1 cellular context compared by ENCODE assay signal in the genomic region with DNA sequence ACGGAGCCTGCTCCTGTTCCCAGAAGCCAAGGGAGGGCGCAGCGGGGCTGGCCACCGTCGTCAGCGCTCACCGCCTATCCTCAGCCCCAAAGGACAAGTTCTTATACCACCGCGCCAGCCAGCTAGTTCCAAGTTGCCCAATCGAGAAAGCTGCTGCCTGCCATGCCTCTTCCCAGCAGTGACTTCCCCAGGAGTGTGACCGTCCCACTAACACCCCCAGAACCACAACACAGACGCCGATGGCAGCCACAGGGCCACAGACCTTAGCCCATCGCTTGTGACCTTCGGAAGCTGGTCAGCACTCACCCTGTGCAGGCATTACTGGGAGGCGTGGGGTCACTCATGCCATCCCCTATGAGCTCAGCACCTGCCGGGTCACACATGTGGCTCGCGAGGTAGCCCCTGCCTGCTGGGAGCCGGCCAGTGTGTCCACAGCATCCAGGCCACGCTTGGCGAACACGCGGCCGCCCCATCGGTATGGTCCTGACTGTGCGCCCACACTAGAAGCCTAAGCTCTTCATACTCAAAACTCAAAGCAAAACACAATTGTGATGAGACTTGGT.
TF ChIP-seq lines count a peak whose summit lies in the region.

No MANE protein-coding gene starts in this region.

TF ChIP-seq in HCT116, 20 proteins besides CTCF, POLR2A, EP300 and RAD21 (continued from another document):
- TF ChIP-seq EGR1 (IDR thresholded peaks at IDR 0.05; ENCODE audit: low read depth) (no peak), ZNF274 (IDR thresholded peaks at IDR 0.05; ENCODE audit: low read depth, low read length) (no peak), MAX (IDR thresholded peaks at IDR 0.05) (no peak), YY1 (IDR thresholded peaks at IDR 0.05; ENCODE audit: extremely low read depth, insufficient replicate concordance, low read depth, low read length) (no peak), ELF1 (IDR thresholded peaks at IDR 0.05; ENCODE audit: borderline replicate concordance, low read depth) (no peak), CBX3 (IDR thresholded peaks at IDR 0.05; ENCODE audit: low read depth) (no peak), ATF3 (IDR thresholded peaks at IDR 0.05) (no peak), TCF7L2 (IDR thresholded peaks at IDR 0.05; ENCODE audit: borderline replicate concordance, extremely low read depth, insufficient read depth, insufficient read length) (no peak), ZFX (IDR thresholded peaks at IDR 0.05) (no peak), SRF (IDR thresholded peaks at IDR 0.05; ENCODE audit: low read depth) (no peak)
- TF ChIP-seq, protein P1, sequence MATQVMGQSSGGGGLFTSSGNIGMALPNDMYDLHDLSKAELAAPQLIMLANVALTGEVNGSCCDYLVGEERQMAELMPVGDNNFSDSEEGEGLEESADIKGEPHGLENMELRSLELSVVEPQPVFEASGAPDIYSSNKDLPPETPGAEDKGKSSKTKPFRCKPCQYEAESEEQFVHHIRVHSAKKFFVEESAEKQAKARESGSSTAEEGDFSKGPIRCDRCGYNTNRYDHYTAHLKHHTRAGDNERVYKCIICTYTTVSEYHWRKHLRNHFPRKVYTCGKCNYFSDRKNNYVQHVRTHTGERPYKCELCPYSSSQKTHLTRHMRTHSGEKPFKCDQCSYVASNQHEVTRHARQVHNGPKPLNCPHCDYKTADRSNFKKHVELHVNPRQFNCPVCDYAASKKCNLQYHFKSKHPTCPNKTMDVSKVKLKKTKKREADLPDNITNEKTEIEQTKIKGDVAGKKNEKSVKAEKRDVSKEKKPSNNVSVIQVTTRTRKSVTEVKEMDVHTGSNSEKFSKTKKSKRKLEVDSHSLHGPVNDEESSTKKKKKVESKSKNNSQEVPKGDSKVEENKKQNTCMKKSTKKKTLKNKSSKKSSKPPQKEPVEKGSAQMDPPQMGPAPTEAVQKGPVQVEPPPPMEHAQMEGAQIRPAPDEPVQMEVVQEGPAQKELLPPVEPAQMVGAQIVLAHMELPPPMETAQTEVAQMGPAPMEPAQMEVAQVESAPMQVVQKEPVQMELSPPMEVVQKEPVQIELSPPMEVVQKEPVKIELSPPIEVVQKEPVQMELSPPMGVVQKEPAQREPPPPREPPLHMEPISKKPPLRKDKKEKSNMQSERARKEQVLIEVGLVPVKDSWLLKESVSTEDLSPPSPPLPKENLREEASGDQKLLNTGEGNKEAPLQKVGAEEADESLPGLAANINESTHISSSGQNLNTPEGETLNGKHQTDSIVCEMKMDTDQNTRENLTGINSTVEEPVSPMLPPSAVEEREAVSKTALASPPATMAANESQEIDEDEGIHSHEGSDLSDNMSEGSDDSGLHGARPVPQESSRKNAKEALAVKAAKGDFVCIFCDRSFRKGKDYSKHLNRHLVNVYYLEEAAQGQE (IDR thresholded peaks at IDR 0.05; ENCODE audit: low read depth) = no peak
- TF ChIP-seq, protein P2, sequence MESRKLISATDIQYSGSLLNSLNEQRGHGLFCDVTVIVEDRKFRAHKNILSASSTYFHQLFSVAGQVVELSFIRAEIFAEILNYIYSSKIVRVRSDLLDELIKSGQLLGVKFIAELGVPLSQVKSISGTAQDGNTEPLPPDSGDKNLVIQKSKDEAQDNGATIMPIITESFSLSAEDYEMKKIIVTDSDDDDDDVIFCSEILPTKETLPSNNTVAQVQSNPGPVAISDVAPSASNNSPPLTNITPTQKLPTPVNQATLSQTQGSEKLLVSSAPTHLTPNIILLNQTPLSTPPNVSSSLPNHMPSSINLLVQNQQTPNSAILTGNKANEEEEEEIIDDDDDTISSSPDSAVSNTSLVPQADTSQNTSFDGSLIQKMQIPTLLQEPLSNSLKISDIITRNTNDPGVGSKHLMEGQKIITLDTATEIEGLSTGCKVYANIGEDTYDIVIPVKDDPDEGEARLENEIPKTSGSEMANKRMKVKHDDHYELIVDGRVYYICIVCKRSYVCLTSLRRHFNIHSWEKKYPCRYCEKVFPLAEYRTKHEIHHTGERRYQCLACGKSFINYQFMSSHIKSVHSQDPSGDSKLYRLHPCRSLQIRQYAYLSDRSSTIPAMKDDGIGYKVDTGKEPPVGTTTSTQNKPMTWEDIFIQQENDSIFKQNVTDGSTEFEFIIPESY (IDR thresholded peaks at IDR 0.05; ENCODE audit: extremely low read depth, insufficient replicate concordance, low read length) = no peak
